In genomic region chr6:39156763-39157162, GRCh38 we compare ENCODE assay signal across 17 cellular contexts.
"Had no signal": no experiment of that assay in that cellular context is flagged by ENCODE, and none has a peak within 500 bp of the region (broad histone marks: within the 10 kb centered on the region; RNA-seq: fewer than 3 reads in every experiment).

No MANE protein-coding gene starts in this region.

- DNase-seq: cortex of kidney; dorsolateral prefrontal cortex; effector CD8-positive, alpha-beta T cell; foreskin melanocyte; heart left ventricle; hippocampal formation; mammary epithelial cell; naive thymus-derived CD8-positive, alpha-beta T cell; psoas muscle; retina; stimulated activated CD4-positive, alpha-beta T cell treated with anti-CD3 and anti-CD28 coated beads, Interleukin-2, amount 100 ng/mL, for 24 hours; stimulated activated CD4-positive, alpha-beta T cell treated with anti-CD3 and anti-CD28 coated beads, Interleukin-4, amount 100 ng/mL, for 4 hours; stimulated activated naive B cell treated with anti-CD40 and anti-IgM and Interleukin-4, amounts not matched to agents 10 μg/mL and 1 μg/mL and 100 μg/mL, for 72 hours; trophoblast cell had no signal

- H3K4me1 ChIP-seq: heart left ventricle, psoas muscle had no signal

- H3K36me3 ChIP-seq: heart left ventricle, neutrophil had no signal

- ATAC-seq: heart left ventricle; left lobe of liver; naive thymus-derived CD8-positive, alpha-beta T cell; psoas muscle; sciatic nerve; stimulated activated naive B cell treated with anti-CD40 and anti-IgM and Interleukin-4, amounts not matched to agents 10 μg/mL and 1 μg/mL and 100 μg/mL, for 72 hours had no signal

- H3K9me3 ChIP-seq: neutrophil, psoas muscle had no signal

- H3K27ac ChIP-seq: dorsolateral prefrontal cortex, heart left ventricle, neutrophil, psoas muscle had no signal

- H3K4me3 ChIP-seq: dorsolateral prefrontal cortex, heart left ventricle, psoas muscle had no signal
